Comparison of ENCODE assay signal across 9 cellular contexts in the genomic region with DNA sequence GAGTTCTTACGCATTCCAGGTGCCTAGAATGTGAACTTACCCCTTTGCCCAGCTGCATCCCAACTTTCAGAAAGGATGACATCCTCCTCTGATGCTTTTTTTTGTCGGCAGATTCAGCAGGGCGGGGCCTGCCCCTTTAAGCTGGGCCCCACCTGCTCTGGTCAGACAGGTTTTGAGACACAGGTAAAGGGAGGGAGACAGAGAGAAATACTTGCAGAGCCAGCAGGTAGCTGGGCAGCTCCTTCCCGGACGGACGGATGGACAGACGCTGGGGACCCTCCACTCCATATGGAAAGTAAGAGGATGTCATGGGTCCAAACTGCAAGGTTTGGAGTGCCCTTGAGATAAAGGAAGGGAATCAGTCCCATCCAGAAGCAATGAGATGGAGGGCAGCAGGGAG. TPM values are rescaled to one million over a fixed set of nuclear protein-coding genes. Genes with fewer than 3 reads are reported as not detected.
DNase-seq lines count a peak whose midpoint lies in the region; ATAC-seq lines count a peak whose summit lies in the region.
"Had no signal": no experiment of that assay in that cellular context is flagged by ENCODE, and none has a peak within 500 bp of the region (broad histone marks: within the 10 kb centered on the region; RNA-seq: fewer than 3 reads in every experiment).

A gene with protein sequence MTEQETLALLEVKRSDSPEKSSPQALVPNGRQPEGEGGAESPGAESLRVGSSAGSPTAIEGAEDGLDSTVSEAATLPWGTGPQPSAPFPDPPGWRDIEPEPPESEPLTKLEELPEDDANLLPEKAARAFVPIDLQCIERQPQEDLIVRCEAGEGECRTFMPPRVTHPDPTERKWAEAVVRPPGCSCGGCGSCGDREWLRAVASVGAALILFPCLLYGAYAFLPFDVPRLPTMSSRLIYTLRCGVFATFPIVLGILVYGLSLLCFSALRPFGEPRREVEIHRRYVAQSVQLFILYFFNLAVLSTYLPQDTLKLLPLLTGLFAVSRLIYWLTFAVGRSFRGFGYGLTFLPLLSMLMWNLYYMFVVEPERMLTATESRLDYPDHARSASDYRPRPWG (plus strand): TSS at position 214 of the 400 bp plus-strand sequence. CDS start 902 bp downstream, outside the sequence.

- H2BK120ac ChIP-seq in neuronal stem cell (ENCODE audit: low read depth, low read length), result no peak within 1 kb of the TSS

- peaks cover 39 to 48% (median 41%) of the 10 kb centered on the region in 3 donors for H3K4me1 Mint-ChIP-seq in CD8-positive, alpha-beta memory T cell

- WGBS in neuronal stem cell (ENCODE audit: extremely low coverage in 2 of 2, insufficient read length in 2 of 2, insufficient replicate concordance in 1 of 2), 2 donors, result no CpG with 5 or more reads among the region's 7 CpGs

- no peaks in the 10 kb centered on the region for H3K9me3 Mint-ChIP-seq in CD8-positive, alpha-beta memory T cell

- no peaks in the 10 kb centered on the region for H3K9me3 ChIP-seq in CD8-positive, alpha-beta memory T cell (ENCODE audit: low read length)
- H3K9me3 ChIP-seq in endocrine pancreas (ENCODE audit: control insufficient read depth, low read length), result no peaks in the 10 kb centered on the region
- H3K9me3 ChIP-seq in neuronal stem cell (replicated peaks in 1 of 2; ENCODE audit: control insufficient read depth in 2 of 2, insufficient read depth in 1 of 2, low read depth in 1 of 2, low read length in 2 of 2), result no peaks in the 10 kb centered on the region

- H2BK5ac ChIP-seq in neuronal stem cell (ENCODE audit: low read length), result no peak within 1 kb of the TSS

- H3K14ac ChIP-seq in neuronal stem cell (ENCODE audit: low read length), result no peak within 1 kb of the TSS

- H2AFZ ChIP-seq in neuronal stem cell (ENCODE audit: low read length), result peak within 1 kb of the TSS; percentile 96

- H3K9ac ChIP-seq in endocrine pancreas (ENCODE audit: control insufficient read depth, insufficient read depth, low read length) (peak within 1 kb of the TSS; percentile 58), neuronal stem cell (ENCODE audit: low read depth, low read length, poor library complexity) (no peak within 1 kb of the TSS)

- H4K91ac ChIP-seq in neuronal stem cell (ENCODE audit: low read depth, low read length, poor library complexity), result no peak within 1 kb of the TSS

- no peak within 1 kb of the TSS for H2BK15ac ChIP-seq in neuronal stem cell (ENCODE audit: low read length)

- H3K27me3 Mint-ChIP-seq in CD8-positive, alpha-beta memory T cell, result no peaks in the 10 kb centered on the region

- ATAC-seq in HG02840 (IDR thresholded peaks at IDR 0.05; ENCODE audit: low FRiP score, unreplicated experiment), result no peak

- POLR2A ChIA-PET in CD8-positive, alpha-beta memory T cell (lab: Charles Lee), result interaction anchor here (2.5 kb wide), 1 partner anchor 10 kb away, joined by 18 read pairs; a partner anchor contains a TSS

- H3K4me3 Mint-ChIP-seq in CD8-positive, alpha-beta memory T cell, result peak within 1 kb of the TSS; percentile 91 to 97 (median 95)

- no peak within 1 kb of the TSS for H3K4ac ChIP-seq in neuronal stem cell (ENCODE audit: low read length)

- peaks cover 29% of the 10 kb centered on the region for H3K4me1 ChIP-seq in CD8-positive, alpha-beta memory T cell (ENCODE audit: insufficient read depth, low read length)
- peaks cover 6% of the 10 kb centered on the region for H3K4me1 ChIP-seq in endocrine pancreas (ENCODE audit: control insufficient read depth, insufficient read depth, low read length)
- peaks cover 11 to 12% of the 10 kb centered on the region in 2 donors for H3K4me1 ChIP-seq in neuronal stem cell (ENCODE audit: control insufficient read depth in 2 of 2, insufficient read depth in 1 of 2, low read depth in 1 of 2, low read length in 2 of 2)

- H3K27ac Mint-ChIP-seq in CD8-positive, alpha-beta memory T cell, result peak within 1 kb of the TSS; percentile 89 to 97 (median 94)

- H3K79me1 ChIP-seq in neuronal stem cell (ENCODE audit: low read depth, low read length), result peaks cover 4% of the 10 kb centered on the region

- no peak within 1 kb of the TSS for H3K23ac ChIP-seq in neuronal stem cell (ENCODE audit: low read depth, low read length, poor library complexity)

- H3K36me3 Mint-ChIP-seq in CD8-positive, alpha-beta memory T cell, result peaks cover 0 to 29% (median 0%) of the 10 kb centered on the region in 3 donors

- H3K36me3 ChIP-seq in CD8-positive, alpha-beta memory T cell (ENCODE audit: insufficient read depth, low read length), result no peaks in the 10 kb centered on the region
- H3K36me3 ChIP-seq in endocrine pancreas (ENCODE audit: control insufficient read depth, insufficient read depth, low read length) (no peaks in the 10 kb centered on the region), neuronal stem cell (replicated peaks in 1 of 2; ENCODE audit: control insufficient read depth in 2 of 2, insufficient read depth in 2 of 2, low read length in 2 of 2) (peaks cover 6 to 19% of the 10 kb centered on the region in 2 donors)

- H2BK12ac ChIP-seq in neuronal stem cell (ENCODE audit: low read length), result no peak within 1 kb of the TSS

- peak within 1 kb of the TSS; percentile 45 for H3K4me2 ChIP-seq in neuronal stem cell (ENCODE audit: insufficient read depth, low read length, poor library complexity, severe bottlenecking)

- peak within 1 kb of the TSS; percentile 19 for H4K8ac ChIP-seq in neuronal stem cell (ENCODE audit: low read depth, low read length)

- peak within 1 kb of the TSS; percentile 74 for H3K27ac ChIP-seq in CD8-positive, alpha-beta memory T cell (ENCODE audit: low read depth, low read length)
- H3K27ac ChIP-seq in neuronal stem cell (replicated peaks; ENCODE audit: low read length), result no peak within 1 kb of the TSS

- H2AK5ac ChIP-seq in neuronal stem cell (ENCODE audit: low read depth, low read length), result no peak within 1 kb of the TSS

- no peaks in the 10 kb centered on the region for H3K27me3 ChIP-seq in CD8-positive, alpha-beta memory T cell (ENCODE audit: insufficient read depth, low read length, poor library complexity, severe bottlenecking)
- H3K27me3 ChIP-seq in endocrine pancreas (ENCODE audit: control insufficient read depth, insufficient read depth, low read length), result no peaks in the 10 kb centered on the region
- no peaks in the 10 kb centered on the region for H3K27me3 ChIP-seq in neuronal stem cell (ENCODE audit: control insufficient read depth in 3 of 3, insufficient read depth in 3 of 3, low read depth in 1 of 3, low read length in 3 of 3)

- peak within 1 kb of the TSS; percentile 92 for H3K4me3 ChIP-seq in CD8-positive, alpha-beta memory T cell (ENCODE audit: low read length)
- H3K4me3 ChIP-seq in endocrine pancreas (ENCODE audit: control insufficient read depth, insufficient read depth, low read length) (peak within 1 kb of the TSS; percentile 81), neuronal stem cell (ENCODE audit: low read length in 2 of 2) (peak within 1 kb of the TSS; percentile 79 to 84)

- CTCF ChIA-PET in CD8-positive, alpha-beta memory T cell (lab: Charles Lee), result interaction anchor here (1.7 kb wide), 1 partner anchor 10 kb away, joined by 6 read pairs; no protein-coding TSS in a partner anchor

- no peak for DNase-seq in CD8-positive, alpha-beta memory T cell
- DNase-seq in NCI-H510A (lab: John Stamatoyannopoulos, UW) (peak; percentile 85), neuronal stem cell (ENCODE audit: low spot score) (no peak), Ammon's horn (ENCODE audit: low spot score) (no peak), NCI-H1694 (lab: John Stamatoyannopoulos, UW) (no peak)
- DNase-seq in effector CD4-positive, alpha-beta T cell, result no peak
- DNase-seq: central memory CD4-positive, alpha-beta T cell had no signal

- H3K18ac ChIP-seq in neuronal stem cell (ENCODE audit: low read length), result no peak within 1 kb of the TSS

RNA-seq across cellular contexts. Expression of the gene that starts here (rescaled TPM):
- total RNA-seq in CD8-positive, alpha-beta memory T cell, result 10 to 100 TPM; 10.8 to 11.2 TPM
- polyA plus RNA-seq in CD8-positive, alpha-beta memory T cell, result 5.6 TPM
- polyA plus RNA-seq in neuronal stem cell (2013, experiment 1 of 2), result 1.4 TPM
- 1.5 TPM for polyA plus RNA-seq in neuronal stem cell (2013, experiment 2 of 2)
